1 cellular context compared by ENCODE assay signal in genomic region chr14:102726191-102726949, GRCh38.
A peak's percentile ranks its signal among the peaks of the same experiment; 100 is the strongest.
TF ChIP-seq lines count a peak whose summit lies in the region.

No MANE protein-coding gene starts in this region.

TF ChIP-seq in SK-N-SH, 30 proteins besides CTCF, POLR2A, EP300 and RAD21:
- no peak for TF ChIP-seq USF1 (IDR thresholded peaks at IDR 0.05; ENCODE audit: borderline replicate concordance, low read depth)
- TF ChIP-seq GATA2 (CRISPR knock-in tag; IDR thresholded peaks at IDR 0.05), result peak; percentile 42; the same call in 1 of the 2 replicates
